25 cellular contexts compared by ENCODE assay signal in the genomic region with DNA sequence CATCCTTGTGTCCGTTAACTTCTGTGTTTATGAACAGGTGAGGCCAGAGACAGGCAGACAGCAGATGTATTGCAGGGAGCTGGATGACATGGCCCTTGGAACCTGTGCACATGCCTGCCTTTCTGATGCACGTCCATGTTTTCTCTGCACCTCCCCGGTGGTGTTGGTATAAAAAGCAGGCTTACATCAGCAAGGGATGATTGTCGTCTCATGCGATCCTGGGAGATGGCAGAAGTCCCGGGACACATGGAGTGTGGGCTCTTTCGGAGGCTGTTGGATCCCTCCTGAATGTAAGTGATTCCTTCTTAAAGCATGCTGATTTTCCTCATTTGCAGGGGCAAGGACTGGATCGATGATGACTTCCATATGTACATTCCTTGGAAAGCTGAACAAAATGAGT.
"Had no signal": no experiment of that assay in that cellular context is flagged by ENCODE, and none has a peak within 500 bp of the region (broad histone marks: within the 10 kb centered on the region; RNA-seq: fewer than 3 reads in every experiment).

No MANE protein-coding gene starts in this region.

- H3K27me3 Mint-ChIP-seq: activated CD4-positive, alpha-beta memory T cell treated with anti-CD3 and anti-CD28 coated beads, Interleukin-2, amount 10 ng/mL, durations not matched to agents 7 days and 5 days; activated T-cell treated with anti-CD3 and anti-CD28 coated beads, Interleukin-2, amount 50 U/mL, for 24 hours; activated T-helper 17 cell treated with anti-CD3 and anti-CD28 coated beads, Interleukin-2, amount 50 U/mL, for 72 hours; stimulated activated naive B cell treated with anti-CD40 and anti-IgM and Interleukin-4, amounts not matched to agents 10 μg/mL and 1 μg/mL and 100 μg/mL, for 72 hours had no signal

- H3K9me3 ChIP-seq: gastrocnemius medialis, neutrophil, pancreas had no signal

- H3K27me3 ChIP-seq: esophagus muscularis mucosa, gastrocnemius medialis, left lung, neutrophil, pancreas, upper lobe of left lung had no signal

- H3K36me3 ChIP-seq: neutrophil had no signal

- H3K4me3 Mint-ChIP-seq: activated CD4-positive, alpha-beta memory T cell treated with anti-CD3 and anti-CD28 coated beads, Interleukin-2, amount 10 ng/mL, durations not matched to agents 7 days and 5 days; activated T-cell treated with anti-CD3 and anti-CD28 coated beads, Interleukin-2, amount 50 U/mL, for 24 hours; activated T-helper 17 cell treated with anti-CD3 and anti-CD28 coated beads, Interleukin-2, amount 50 U/mL, for 72 hours; brain; nephron; stimulated activated naive B cell treated with anti-CD40 and anti-IgM and Interleukin-4, amounts not matched to agents 10 μg/mL and 1 μg/mL and 100 μg/mL, for 72 hours had no signal

- H3K27ac Mint-ChIP-seq: activated CD4-positive, alpha-beta memory T cell treated with anti-CD3 and anti-CD28 coated beads, Interleukin-2, amount 10 ng/mL, durations not matched to agents 7 days and 5 days; activated naive CD4-positive, alpha-beta T cell treated with anti-CD3 and anti-CD28 coated beads, Interleukin-2, amount 50 U/mL, for 72 hours; activated T-cell treated with anti-CD3 and anti-CD28 coated beads, Interleukin-2, amount 50 U/mL, for 24 hours; activated T-helper 17 cell treated with anti-CD3 and anti-CD28 coated beads, Interleukin-2, amount 50 U/mL, for 72 hours; brain; nephron; stimulated activated naive B cell treated with anti-CD40 and anti-IgM and Interleukin-4, amounts not matched to agents 10 μg/mL and 1 μg/mL and 100 μg/mL, for 72 hours had no signal

- H3K27ac ChIP-seq: esophagus muscularis mucosa, gastrocnemius medialis, left lung, neutrophil, pancreas, thoracic aorta, upper lobe of left lung had no signal

- FAIRE-seq: kidney, pancreas, small intestine had no signal

- ATAC-seq: activated naive CD4-positive, alpha-beta T cell treated with anti-CD3 and anti-CD28 coated beads, Interleukin-2, amount 50 U/mL, for 72 hours; activated T-helper 17 cell treated with anti-CD3 and anti-CD28 coated beads, Interleukin-2, amount 50 U/mL, for 72 hours; gastrocnemius medialis; left lung; pancreas; sciatic nerve; SK-N-SH treated with all-trans-retinoic acid at 6 μM for 48 hours; stimulated activated naive B cell treated with anti-CD40 and anti-IgM and Interleukin-4, amounts not matched to agents 10 μg/mL and 1 μg/mL and 100 μg/mL, for 72 hours had no signal

- H3K4me1 ChIP-seq: esophagus muscularis mucosa, left lung, pancreas, upper lobe of left lung had no signal

- H3K4me3 ChIP-seq: esophagus muscularis mucosa, gastrocnemius medialis, left lung, pancreas, thoracic aorta, upper lobe of left lung had no signal

- H3K4me1 Mint-ChIP-seq: activated CD4-positive, alpha-beta memory T cell treated with anti-CD3 and anti-CD28 coated beads, Interleukin-2, amount 10 ng/mL, durations not matched to agents 7 days and 5 days; activated T-helper 17 cell treated with anti-CD3 and anti-CD28 coated beads, Interleukin-2, amount 50 U/mL, for 72 hours; brain; nephron; stimulated activated naive B cell treated with anti-CD40 and anti-IgM and Interleukin-4, amounts not matched to agents 10 μg/mL and 1 μg/mL and 100 μg/mL, for 72 hours had no signal

- DNase-seq: activated CD4-positive, alpha-beta memory T cell treated with anti-CD3 and anti-CD28 coated beads, Interleukin-2, amount 10 ng/mL, durations not matched to agents 7 days and 5 days; activated CD4-positive, alpha-beta T cell treated with anti-CD3 and anti-CD28 coated beads for 48 hours; activated T-cell treated with anti-CD3 and anti-CD28 coated beads, Interleukin-2, amount 50 U/mL, for 24 hours; aorta; caudate nucleus; dermis blood vessel endothelial cell; effector memory CD4-positive, alpha-beta T cell; gastrocnemius medialis; kidney; left lung; pancreas; small intestine; stimulated activated CD4-positive, alpha-beta T cell treated with anti-CD3 and anti-CD28 coated beads, Interleukin-15, amount 100 ng/mL, for 24 hours; stimulated activated CD8-positive, alpha-beta memory T cell treated with anti-CD3 and anti-CD28 coated beads, Interleukin-4, amount 100 ng/mL, for 48 hours; stimulated activated naive B cell treated with anti-CD40 and anti-IgM and Interleukin-4, amounts not matched to agents 10 μg/mL and 1 μg/mL and 100 μg/mL, for 72 hours; upper lobe of left lung had no signal
